ENCODE assay signal across 9 cellular contexts in the genomic region with DNA sequence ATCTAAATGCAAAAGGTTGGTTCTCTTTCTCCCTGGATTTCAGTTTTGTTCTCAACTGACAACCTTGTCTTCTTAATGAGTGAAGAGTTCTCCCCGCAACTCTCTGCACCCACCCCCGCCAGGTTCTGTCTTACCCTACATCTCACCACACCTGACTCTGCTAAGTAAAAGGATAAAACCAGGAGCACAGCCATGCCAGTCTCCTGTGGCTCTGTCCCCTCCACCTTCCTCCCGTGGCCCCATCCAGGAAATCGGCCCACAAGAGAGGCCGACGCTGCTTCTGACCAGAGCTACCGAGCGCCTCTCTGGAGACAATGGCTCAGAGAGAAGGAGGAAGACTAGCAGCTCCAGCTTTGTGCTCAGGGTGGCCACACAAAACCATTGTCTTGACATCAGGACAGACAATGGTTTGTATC.
DNase-seq lines count a peak whose midpoint lies in the region; ATAC-seq, FAIRE-seq and TF ChIP-seq lines count a peak whose summit lies in the region.
"Had no signal": no experiment of that assay in that cellular context is flagged by ENCODE, and none has a peak within 500 bp of the region (broad histone marks: within the 10 kb centered on the region; RNA-seq: fewer than 3 reads in every experiment).

No MANE protein-coding gene starts in this region.

- peaks cover 78% of the 10 kb centered on the region for H3K4me1 ChIP-seq in left ventricle myocardium inferior
- peaks cover 4% of the 10 kb centered on the region for H3K4me1 ChIP-seq in psoas muscle

- peaks cover 15% of the 10 kb centered on the region for H3K4me1 Mint-ChIP-seq in activated T-helper 2 cell treated with anti-CD3 and anti-CD28 coated beads, Interferon-gamma antibody, Interleukin-2, Interleukin-4, amounts not matched to agents 10 μg/mL and 5 μg/mL and 100 μg/mL, durations not matched to agents 14 hours and 24 hours and 36 hours (ENCODE audit: low read depth)

- DNase-seq in DMS53 (lab: John Stamatoyannopoulos, UW) (peak; percentile 79), left ventricle myocardium inferior (no peak), psoas muscle (no peak), midbrain (lab: John Stamatoyannopoulos, UW) (no peak), HTR-8/SVneo (ENCODE audit: insufficient read length, low spot score) (no peak)
- DNase-seq in activated naive CD4-positive, alpha-beta T cell treated with Interleukin-2 at 50 U/mL for 16 hours: no peak
- DNase-seq in activated T-helper 2 cell treated with anti-CD3 and anti-CD28 coated beads, Interferon-gamma antibody, Interleukin-2, Interleukin-4, amounts not matched to agents 10 μg/mL and 5 μg/mL and 100 μg/mL, durations not matched to agents 14 hours and 24 hours and 36 hours (ENCODE audit: low spot score): no peak

- H3K79me2 ChIP-seq in SU-DHL-6 (ENCODE audit: insufficient read depth, low read length): no peaks in the 10 kb centered on the region

- no peaks in the 10 kb centered on the region for H3K27me3 ChIP-seq in SU-DHL-6 (ENCODE audit: low read length)
- no peaks in the 10 kb centered on the region for H3K27me3 ChIP-seq in left ventricle myocardium inferior (ENCODE audit: low read depth)
- H3K27me3 ChIP-seq in psoas muscle (ENCODE audit: insufficient read depth in 3 of 3, low read length in 2 of 3): peaks cover 0 to 49% (median 6%) of the 10 kb centered on the region in 3 donors

- peak overlapping the region; percentile 36 for H2AFZ ChIP-seq in SU-DHL-6 (ENCODE audit: low read depth, low read length, severe bottlenecking)

- ATAC-seq in psoas muscle: peak in 1 of 4 donors; percentile 27

- no peak overlapping the region for H3K4me3 ChIP-seq in SU-DHL-6 (ENCODE audit: insufficient read depth, low read length, poor library complexity, severe bottlenecking)
- peak overlapping the region; percentile 61 for H3K4me3 ChIP-seq in left ventricle myocardium inferior
- peak overlapping the region; percentile 2 for H3K4me3 ChIP-seq in psoas muscle

- no peaks in the 10 kb centered on the region for H3K36me3 Mint-ChIP-seq in activated T-helper 2 cell treated with anti-CD3 and anti-CD28 coated beads, Interferon-gamma antibody, Interleukin-2, Interleukin-4, amounts not matched to agents 10 μg/mL and 5 μg/mL and 100 μg/mL, durations not matched to agents 14 hours and 24 hours and 36 hours (ENCODE audit: low read depth)

- H3F3A ChIP-seq in SU-DHL-6 (ENCODE audit: insufficient read depth): no peaks in the 10 kb centered on the region

- H3K4me2 ChIP-seq in SU-DHL-6 (ENCODE audit: low read depth, low read length, poor library complexity, severe bottlenecking): no peak overlapping the region

- H3K9ac ChIP-seq in SU-DHL-6 (ENCODE audit: low read length): no peak overlapping the region; the same call in 1 of the 2 replicates

- peaks cover 29% of the 10 kb centered on the region for H3K27me3 Mint-ChIP-seq in activated T-helper 2 cell treated with anti-CD3 and anti-CD28 coated beads, Interferon-gamma antibody, Interleukin-2, Interleukin-4, amounts not matched to agents 10 μg/mL and 5 μg/mL and 100 μg/mL, durations not matched to agents 14 hours and 24 hours and 36 hours (ENCODE audit: low read depth)

- intact Hi-C loops in left ventricle myocardium inferior (cut with micrococcal nuclease) (no loop called here), psoas muscle (cut with DNase I) (no loop called here)
- intact Hi-C loops in activated T-helper 2 cell treated with anti-CD3 and anti-CD28 coated beads, Interferon-gamma antibody, Interleukin-2, Interleukin-4, amounts not matched to agents 10 μg/mL and 5 μg/mL and 100 μg/mL, durations not matched to agents 14 hours and 24 hours and 36 hours (cut with micrococcal nuclease): no loop called here

- no peak overlapping the region for H3K27ac Mint-ChIP-seq in activated T-helper 2 cell treated with anti-CD3 and anti-CD28 coated beads, Interferon-gamma antibody, Interleukin-2, Interleukin-4, amounts not matched to agents 10 μg/mL and 5 μg/mL and 100 μg/mL, durations not matched to agents 14 hours and 24 hours and 36 hours

- H3K36me3 ChIP-seq in SU-DHL-6 (ENCODE audit: low read length): no peaks in the 10 kb centered on the region
- no peaks in the 10 kb centered on the region for H3K36me3 ChIP-seq in left ventricle myocardium inferior
- H3K36me3 ChIP-seq in psoas muscle (ENCODE audit: insufficient read depth in 1 of 2, low read depth in 1 of 2): no peaks in the 10 kb centered on the region

- H3K9me2 ChIP-seq in SU-DHL-6 (replicated peaks; ENCODE audit: insufficient read depth, low read length): no peaks in the 10 kb centered on the region

- H4K20me1 ChIP-seq in SU-DHL-6 (ENCODE audit: low read depth, low read length): no peaks in the 10 kb centered on the region

- 46 to 70% (median 48%) methylated on average over 8 of the region's 8 CpGs for WGBS in psoas muscle, 3 donors

- H3K9me3 Mint-ChIP-seq in activated T-helper 2 cell treated with anti-CD3 and anti-CD28 coated beads, Interferon-gamma antibody, Interleukin-2, Interleukin-4, amounts not matched to agents 10 μg/mL and 5 μg/mL and 100 μg/mL, durations not matched to agents 14 hours and 24 hours and 36 hours: no peaks in the 10 kb centered on the region

- H3K27ac ChIP-seq in SU-DHL-6 (ENCODE audit: low read depth, low read length): no peak overlapping the region
- peak overlapping the region; percentile 90 for H3K27ac ChIP-seq in left ventricle myocardium inferior (replicated peaks)
- H3K27ac ChIP-seq in psoas muscle: peak overlapping the region; percentile 16
- H3K27ac ChIP-seq: SK-N-MC had no signal

- TF ChIP-seq CTCF in SU-DHL-6 (IDR thresholded peaks at IDR 0.05; ENCODE audit: insufficient read depth, low read length, poor library complexity, severe bottlenecking) (no peak), left ventricle myocardium inferior (IDR thresholded peaks at IDR 0.05; ENCODE audit: borderline replicate concordance) (no peak), psoas muscle (IDR thresholded peaks at IDR 0.05) (no peak)

- H3K9me3 ChIP-seq in SU-DHL-6 (ENCODE audit: insufficient read depth, low read length) (no peaks in the 10 kb centered on the region), left ventricle myocardium inferior (replicated peaks) (no peaks in the 10 kb centered on the region), psoas muscle (no peaks in the 10 kb centered on the region)

- H3K4me3 Mint-ChIP-seq in activated T-helper 2 cell treated with anti-CD3 and anti-CD28 coated beads, Interferon-gamma antibody, Interleukin-2, Interleukin-4, amounts not matched to agents 10 μg/mL and 5 μg/mL and 100 μg/mL, durations not matched to agents 14 hours and 24 hours and 36 hours (ENCODE audit: low read depth): no peak overlapping the region

- no peak for FAIRE-seq in HTR-8/SVneo (lab: Jason Lieb, UNC)
